Comparison of ENCODE assay signal across 20 cellular contexts in genomic region chr11:131916633-131917032, GRCh38.
A peak's percentile ranks its signal among the peaks of the same experiment; 100 is the strongest.
DNase-seq lines count a peak whose midpoint lies in the region; ATAC-seq and TF ChIP-seq lines count a peak whose summit lies in the region.
"Had no signal": no experiment of that assay in that cellular context is flagged by ENCODE, and none has a peak within 500 bp of the region (broad histone marks: within the 10 kb centered on the region; RNA-seq: fewer than 3 reads in every experiment).

No MANE protein-coding gene starts in this region.

- dilution Hi-C loops in IMR-90 (cut with HindIII; ENCODE audit: low sequenced_read_pairs, unreplicated experiment): no loop called here

- no peak overlapping the region for H3K14ac ChIP-seq in IMR-90 (replicated peaks; ENCODE audit: low read depth, low read length)

- H3K4me1 Mint-ChIP-seq in osteocyte (ENCODE audit: unreplicated experiment): peaks cover 32% of the 10 kb centered on the region
- H3K4me1 Mint-ChIP-seq: B cell, CD14-positive monocyte had no signal

- in situ Hi-C loops in IMR-90 (cut with MboI; ENCODE audit: low sequenced_read_pairs): loop anchor here (5.0 kb wide), 1 partner anchor 211 kb away; no protein-coding TSS in a partner anchor

- no peak overlapping the region for H4K8ac ChIP-seq in IMR-90 (ENCODE audit: low read depth in 2 of 2, low read length in 2 of 2)

- H4K5ac ChIP-seq in IMR-90 (ENCODE audit: low read depth, low read length): no peak overlapping the region

- TF ChIP-seq CTCF in A673 (conservative IDR thresholded peaks at IDR 0.05; ENCODE audit: low read depth, low read length) (no peak), IMR-90 (conservative IDR thresholded peaks at IDR 0.05; ENCODE audit: low read depth, low read length) (no peak), osteocyte (IDR thresholded peaks at IDR 0.05) (no peak), osteoblast (IDR thresholded peaks at IDR 0.05; ENCODE audit: extremely low read depth, low read depth, low read length) (no peak), coronary artery (IDR thresholded peaks at IDR 0.05) (no peak)

- H3K4ac ChIP-seq in IMR-90 (ENCODE audit: low read depth, low read length): no peak overlapping the region

- BruUV-seq in A673 (replicated peaks; lab: Mats Ljungman, UMichigan) (no TSS peak), IMR-90 (replicated peaks; lab: Mats Ljungman, UMichigan) (no TSS peak)

- H3K27ac ChIP-seq in A673 (ENCODE audit: low read depth, low read length, poor library complexity, severe bottlenecking) (peak overlapping the region; percentile 52), IMR-90 (ENCODE audit: insufficient read depth, low read length) (no peak overlapping the region), osteoblast (ENCODE audit: low read depth, low read length) (no peak overlapping the region), coronary artery (no peak overlapping the region)
- H3K27ac ChIP-seq: SJSA1 had no signal

- CTCF ChIA-PET in A673 (lab: Charles Lee) (interaction anchor here (1.3 kb wide), 1 partner anchor 211 kb away, joined by 3 read pairs; no protein-coding TSS in a partner anchor), IMR-90 (lab: Yijun Ruan, JAX) (interaction anchor here (1.7 to 3.6 kb wide), 3 partner anchors 156 to 211 kb away, joined by 5 to 28 read pairs (median 8); no protein-coding TSS in a partner anchor)

- no peaks in the 10 kb centered on the region for H3K27me3 Mint-ChIP-seq in osteocyte (ENCODE audit: unreplicated experiment)

- no peak overlapping the region; the same call in 1 of the 2 replicates for H2BK120ac ChIP-seq in IMR-90 (ENCODE audit: low read depth, low read length)

- no peak overlapping the region for H2AK9ac ChIP-seq in IMR-90 (replicated peaks; ENCODE audit: low read depth, low read length, poor library complexity)

- no peaks in the 10 kb centered on the region for H4K20me1 ChIP-seq in IMR-90 (ENCODE audit: insufficient read depth, low read length)
- no peaks in the 10 kb centered on the region for H4K20me1 ChIP-seq in osteoblast (ENCODE audit: insufficient read depth, low read length)

- peaks cover 35 to 71% of the 10 kb centered on the region in 2 experiments for H3K79me1 ChIP-seq in IMR-90 (ENCODE audit: low read depth in 1 of 2, low read length in 2 of 2)

- no peak overlapping the region for H3K9ac ChIP-seq in IMR-90 (ENCODE audit: low read depth, low read length)

- no peak for TF ChIP-seq POLR2A in IMR-90 (IDR thresholded peaks at IDR 0.05; ENCODE audit: low read depth, low read length)

- no peak overlapping the region for H3K23ac ChIP-seq in IMR-90 (ENCODE audit: low read depth, low read length)

- intact Hi-C loops in A673 (cut with micrococcal nuclease; ENCODE audit: unreplicated experiment): no loop called here
- intact Hi-C loops in IMR-90 (cut with micrococcal nuclease): no loop called here

- no peak overlapping the region for H2BK15ac ChIP-seq in IMR-90 (ENCODE audit: low read depth, low read length)

- H3K4me3 ChIP-seq in A673 (ENCODE audit: low read depth, low read length, poor library complexity, severe bottlenecking) (no peak overlapping the region), IMR-90 (ENCODE audit: insufficient read depth, low read depth, low read length) (no peak overlapping the region), osteoblast (ENCODE audit: insufficient read depth, low read length) (no peak overlapping the region), coronary artery (no peak overlapping the region)
- H3K4me3 ChIP-seq: MG63, SJSA1 had no signal

- H3K79me2 ChIP-seq in osteoblast (ENCODE audit: insufficient read depth, low read length): peaks cover 98% of the 10 kb centered on the region

- 78% methylated on average over 5 of the region's 5 CpGs; no CpG with 5 or more reads in 1 of the 2 experiments for WGBS in IMR-90 (ENCODE audit: extremely low coverage in 2 of 2, insufficient read length in 1 of 2), 2 experiments

- DNase-seq in A673 (ENCODE audit: low spot score) (peak; percentile 63), IMR-90 (peak; percentile 31), left kidney (ENCODE audit: low read depth, low spot score) (peak; percentile 73), osteocyte (ENCODE audit: extremely low spot score, unreplicated experiment) (no peak), osteoblast (ENCODE audit: insufficient read length, low spot score, missing footprints) (no peak), coronary artery (ENCODE audit: low spot score) (no peak), ureter (ENCODE audit: low spot score) (no peak)
- DNase-seq: GF-D8, GOT3, Kasumi-1, MG63, NCI-H1417 treated with DMSO at 0.1 percent for 48 hours, NCI-H187, NCI-H446, NCI-H526, OCI-M1 had no signal

- ATAC-seq in IMR-90 (ENCODE audit: low read depth): no peak
- ATAC-seq: HCT116 had no signal

- H2BK20ac ChIP-seq in IMR-90 (ENCODE audit: low read depth, low read length): no peak overlapping the region

- no peak overlapping the region; the same call in 1 of the 2 replicates for H2AK5ac ChIP-seq in IMR-90 (ENCODE audit: low read depth, low read length)

- H3K4me3 Mint-ChIP-seq in osteocyte (ENCODE audit: unreplicated experiment): no peak overlapping the region
- H3K4me3 Mint-ChIP-seq: B cell, CD14-positive monocyte had no signal

- H3K56ac ChIP-seq in IMR-90 (ENCODE audit: extremely low read depth, insufficient read depth, low read length): no peak overlapping the region

- POLR2A ChIA-PET in A673 (lab: Charles Lee; ENCODE audit: low non-redundant PET): no interaction called here
- POLR2A ChIA-PET in IMR-90 (lab: Charles Lee; ENCODE audit: unreplicated experiment): interaction anchor here (0.5 kb wide), 1 partner anchor 638 kb away, joined by 4 read pairs; no protein-coding TSS in a partner anchor

- H3K27ac Mint-ChIP-seq in osteocyte (ENCODE audit: unreplicated experiment): peak overlapping the region; percentile 56
- H3K27ac Mint-ChIP-seq: B cell, CD14-positive monocyte had no signal

- peaks cover 38% of the 10 kb centered on the region for H3K4me1 ChIP-seq in A673 (ENCODE audit: insufficient read depth, low read length, poor library complexity, severe bottlenecking)
- H3K4me1 ChIP-seq in IMR-90 (ENCODE audit: control insufficient read depth, insufficient read depth, low read length): peaks cover 5% of the 10 kb centered on the region
- H3K4me1 ChIP-seq in osteoblast (ENCODE audit: insufficient read depth, low read length): peaks cover 8% of the 10 kb centered on the region
- H3K4me1 ChIP-seq: SJSA1 had no signal

- H2AFZ ChIP-seq in IMR-90 (replicated peaks; ENCODE audit: low read length, poor library complexity) (no peak overlapping the region), osteoblast (ENCODE audit: low read length) (no peak overlapping the region)

- TF ChIP-seq RAD21 in IMR-90 (IDR thresholded peaks at IDR 0.05; ENCODE audit: low read length): no peak

- H3K27me3 ChIP-seq in A673 (replicated peaks; ENCODE audit: insufficient read depth, low read depth, low read length, poor library complexity) (no peaks in the 10 kb centered on the region), IMR-90 (ENCODE audit: control insufficient read depth, insufficient read depth, low read length) (no peaks in the 10 kb centered on the region), osteoblast (ENCODE audit: insufficient read depth, low read length) (no peaks in the 10 kb centered on the region)
- H3K27me3 ChIP-seq: MG63, SJSA1 had no signal

- no peak overlapping the region for H4K91ac ChIP-seq in IMR-90 (ENCODE audit: insufficient read depth, low read depth, low read length)

- no peak overlapping the region for H3K18ac ChIP-seq in IMR-90 (ENCODE audit: low read depth, low read length)

- H3K9me3 ChIP-seq in A673 (ENCODE audit: low read depth, low read length, poor library complexity, severe bottlenecking) (peaks cover 4% of the 10 kb centered on the region), IMR-90 (ENCODE audit: control insufficient read depth, insufficient read depth, low read length) (no peaks in the 10 kb centered on the region), osteoblast (ENCODE audit: low read depth, low read length) (no peaks in the 10 kb centered on the region)
- H3K9me3 ChIP-seq: MG63, SJSA1 had no signal

- H3K36me3 ChIP-seq in A673 (ENCODE audit: insufficient read depth, low read length, poor library complexity, severe bottlenecking) (no peaks in the 10 kb centered on the region), IMR-90 (ENCODE audit: control insufficient read depth, insufficient read depth, low read length) (no peaks in the 10 kb centered on the region), osteoblast (ENCODE audit: insufficient read depth, low read length) (peaks cover 15% of the 10 kb centered on the region)
- H3K36me3 ChIP-seq: MG63, SJSA1 had no signal

- no peaks in the 10 kb centered on the region for H3K9me3 Mint-ChIP-seq in osteocyte (ENCODE audit: unreplicated experiment)

- no peak overlapping the region for H2BK5ac ChIP-seq in IMR-90 (ENCODE audit: low read depth, low read length, poor library complexity, severe bottlenecking)

- H3K4me2 ChIP-seq in IMR-90 (ENCODE audit: low read depth, low read length): no peak overlapping the region
- no peak overlapping the region for H3K4me2 ChIP-seq in osteoblast (ENCODE audit: insufficient read depth, low read length)

- peaks cover 2% of the 10 kb centered on the region for H3K36me3 Mint-ChIP-seq in osteocyte (ENCODE audit: unreplicated experiment)
- H3K36me3 Mint-ChIP-seq: CD14-positive monocyte had no signal

- H3K9me1 ChIP-seq in IMR-90 (ENCODE audit: insufficient read depth, low read length): peaks cover 13% of the 10 kb centered on the region

TF ChIP-seq in IMR-90, 13 proteins besides CTCF, POLR2A, EP300 and RAD21 (continues in another document):
- TF ChIP-seq NFE2L2 (IDR thresholded peaks at IDR 0.05; ENCODE audit: low read depth, low read length) (no peak), CEBPB (IDR thresholded peaks at IDR 0.05; ENCODE audit: low read depth, low read length) (no peak), RFX5 (IDR thresholded peaks at IDR 0.05; ENCODE audit: low read depth, low read length) (no peak), MAFK (IDR thresholded peaks at IDR 0.05; ENCODE audit: low read depth, low read length) (no peak), RCOR1 (IDR thresholded peaks at IDR 0.05; ENCODE audit: insufficient replicate concordance, low read length) (no peak), BHLHE40 (IDR thresholded peaks at IDR 0.05; ENCODE audit: low read depth, low read length) (no peak), ELK1 (IDR thresholded peaks at IDR 0.05; ENCODE audit: borderline replicate concordance, low read depth, low read length) (no peak), MAZ (IDR thresholded peaks at IDR 0.05; ENCODE audit: borderline replicate concordance, low read depth, low read length) (no peak), FOS (IDR thresholded peaks at IDR 0.05; ENCODE audit: low read depth, low read length) (no peak)

Comparison
In these comparisons a context has a peak if more than half of its experiments do, and no peak if none do; other contexts are left out.
1. DNase-seq: peak in A673 (single experiment), IMR-90 (single experiment) and left kidney (single experiment); none in osteocyte (single experiment), osteoblast (single experiment), coronary artery (single experiment) and ureter (single experiment).